Comparison of ENCODE assay signal across 8 cellular contexts in the genomic region with DNA sequence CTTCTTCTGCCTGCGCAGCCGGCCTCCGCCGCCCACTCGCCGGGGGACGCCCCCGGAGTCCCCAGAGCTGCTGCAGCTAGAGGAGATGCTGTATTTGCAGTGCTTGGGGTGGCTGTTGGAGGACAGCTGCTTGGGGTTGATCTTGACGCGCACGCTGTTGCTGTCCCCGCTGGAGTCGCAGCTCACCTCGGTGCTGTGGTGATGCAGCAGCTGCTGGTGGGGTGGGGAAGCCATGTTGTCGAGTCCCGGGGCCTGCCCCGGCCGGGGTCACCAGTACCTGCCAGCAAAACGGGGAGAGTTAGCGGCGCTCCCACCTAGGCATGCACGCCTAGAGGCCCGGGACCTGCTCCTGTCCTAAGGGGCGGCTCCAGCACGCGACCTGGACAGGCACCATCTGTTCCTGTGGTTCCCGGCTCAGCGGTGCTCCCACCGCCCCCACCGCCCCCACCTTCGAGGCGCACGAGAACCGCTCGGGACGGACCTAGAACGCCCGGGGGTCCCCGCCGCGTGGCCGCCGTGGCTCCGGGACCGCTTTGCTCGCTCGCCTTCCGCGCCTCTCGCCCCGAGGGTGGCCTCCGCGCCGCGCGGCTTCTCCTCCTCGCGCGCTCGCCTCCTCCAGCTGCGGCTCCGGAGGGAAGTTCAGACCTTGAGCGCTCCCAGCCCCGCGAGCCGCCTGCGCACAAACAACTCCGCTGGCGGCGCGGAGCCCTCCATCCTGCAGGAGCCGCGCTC.
DNase-seq lines count a peak whose midpoint lies in the region; ATAC-seq and TF ChIP-seq lines count a peak whose summit lies in the region.

No MANE protein-coding gene starts in this region.

- H3K27me3 Mint-ChIP-seq in central memory CD8-positive, alpha-beta T cell: no peaks in the 10 kb centered on the region

- ATAC-seq in GM19324 (IDR thresholded peaks at IDR 0.05; ENCODE audit: low FRiP score, unreplicated experiment): peak; percentile 12
- peak; percentile 52 for ATAC-seq in central memory CD8-positive, alpha-beta T cell (replicated peaks; ENCODE audit: extremely low read depth, poor library complexity, severe bottlenecking)

- DNase-seq in Ammon's horn (ENCODE audit: low spot score) (peak; percentile 30), kidney tubule cell (ENCODE audit: low spot score) (peak; percentile 70), SKM-1 (lab: John Stamatoyannopoulos, UW; ENCODE audit: unreplicated experiment) (no peak)
- DNase-seq in central memory CD8-positive, alpha-beta T cell (ENCODE audit: low spot score in 2 of 2): peak; percentile 23 to 25
- DNase-seq in stimulated activated CD4-positive, alpha-beta T cell treated with anti-CD3 and anti-CD28 coated beads, Interleukin-1b, Interleukin-23, amount 100 ng/mL, for 4 hours (ENCODE audit: low read depth in 2 of 2): peak; percentile 18 to 40

- peak overlapping the region; percentile 54; the same call in 1 of the 2 replicates for H3K27ac ChIP-seq in VCaP

- peaks cover 19% of the 10 kb centered on the region for H3K36me3 Mint-ChIP-seq in central memory CD8-positive, alpha-beta T cell (ENCODE audit: insufficient read depth)

- no peak for TF ChIP-seq EP300 in Ishikawa (IDR thresholded peaks at IDR 0.05; ENCODE audit: borderline replicate concordance)

- H3K4me3 Mint-ChIP-seq in central memory CD8-positive, alpha-beta T cell: peak overlapping the region; percentile 77

- no peaks in the 10 kb centered on the region for H3K9me3 Mint-ChIP-seq in central memory CD8-positive, alpha-beta T cell

- H3K4me1 Mint-ChIP-seq in central memory CD8-positive, alpha-beta T cell: peaks cover 50% of the 10 kb centered on the region

- no peak for TF ChIP-seq CTCF in VCaP (conservative IDR thresholded peaks at IDR 0.05)

- H3K27ac Mint-ChIP-seq in central memory CD8-positive, alpha-beta T cell (ENCODE audit: low read depth): no peak overlapping the region

- no peak for TF ChIP-seq RAD21 in Ishikawa (IDR thresholded peaks at IDR 0.05; ENCODE audit: low read depth)

TF ChIP-seq in Ishikawa, 13 proteins besides CTCF, POLR2A, EP300 and RAD21:
- TF ChIP-seq, protein P1, sequence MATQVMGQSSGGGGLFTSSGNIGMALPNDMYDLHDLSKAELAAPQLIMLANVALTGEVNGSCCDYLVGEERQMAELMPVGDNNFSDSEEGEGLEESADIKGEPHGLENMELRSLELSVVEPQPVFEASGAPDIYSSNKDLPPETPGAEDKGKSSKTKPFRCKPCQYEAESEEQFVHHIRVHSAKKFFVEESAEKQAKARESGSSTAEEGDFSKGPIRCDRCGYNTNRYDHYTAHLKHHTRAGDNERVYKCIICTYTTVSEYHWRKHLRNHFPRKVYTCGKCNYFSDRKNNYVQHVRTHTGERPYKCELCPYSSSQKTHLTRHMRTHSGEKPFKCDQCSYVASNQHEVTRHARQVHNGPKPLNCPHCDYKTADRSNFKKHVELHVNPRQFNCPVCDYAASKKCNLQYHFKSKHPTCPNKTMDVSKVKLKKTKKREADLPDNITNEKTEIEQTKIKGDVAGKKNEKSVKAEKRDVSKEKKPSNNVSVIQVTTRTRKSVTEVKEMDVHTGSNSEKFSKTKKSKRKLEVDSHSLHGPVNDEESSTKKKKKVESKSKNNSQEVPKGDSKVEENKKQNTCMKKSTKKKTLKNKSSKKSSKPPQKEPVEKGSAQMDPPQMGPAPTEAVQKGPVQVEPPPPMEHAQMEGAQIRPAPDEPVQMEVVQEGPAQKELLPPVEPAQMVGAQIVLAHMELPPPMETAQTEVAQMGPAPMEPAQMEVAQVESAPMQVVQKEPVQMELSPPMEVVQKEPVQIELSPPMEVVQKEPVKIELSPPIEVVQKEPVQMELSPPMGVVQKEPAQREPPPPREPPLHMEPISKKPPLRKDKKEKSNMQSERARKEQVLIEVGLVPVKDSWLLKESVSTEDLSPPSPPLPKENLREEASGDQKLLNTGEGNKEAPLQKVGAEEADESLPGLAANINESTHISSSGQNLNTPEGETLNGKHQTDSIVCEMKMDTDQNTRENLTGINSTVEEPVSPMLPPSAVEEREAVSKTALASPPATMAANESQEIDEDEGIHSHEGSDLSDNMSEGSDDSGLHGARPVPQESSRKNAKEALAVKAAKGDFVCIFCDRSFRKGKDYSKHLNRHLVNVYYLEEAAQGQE (IDR thresholded peaks at IDR 0.05; ENCODE audit: low read depth): no peak
- TF ChIP-seq YY1 (IDR thresholded peaks at IDR 0.05; ENCODE audit: low read depth) (no peak), EGR1 (IDR thresholded peaks at IDR 0.05) (no peak), NFIC (IDR thresholded peaks at IDR 0.05) (no peak), FOXM1 (IDR thresholded peaks at IDR 0.05; ENCODE audit: borderline replicate concordance, low read depth) (no peak)
- TF ChIP-seq, protein P2, sequence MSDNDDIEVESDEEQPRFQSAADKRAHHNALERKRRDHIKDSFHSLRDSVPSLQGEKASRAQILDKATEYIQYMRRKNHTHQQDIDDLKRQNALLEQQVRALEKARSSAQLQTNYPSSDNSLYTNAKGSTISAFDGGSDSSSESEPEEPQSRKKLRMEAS (IDR thresholded peaks at IDR 0.05): 0 out of 2 replicates have a peak, but pooled peaks have one; percentile 20
